Comparison of ENCODE assay signal across 25 cellular contexts in genomic region chr5:172054611-172055153, GRCh38.
"Had no signal": no experiment of that assay in that cellular context is flagged by ENCODE, and none has a peak within 500 bp of the region (broad histone marks: within the 10 kb centered on the region; RNA-seq: fewer than 3 reads in every experiment).

No MANE protein-coding gene starts in this region.

- H3K4me1 ChIP-seq: Peyer's patch, SJCRH30 had no signal

- H3K27me3 Mint-ChIP-seq: activated CD4-positive, alpha-beta memory T cell treated with anti-CD3 and anti-CD28 coated beads for 36 hours; activated CD4-positive, alpha-beta T cell treated with anti-CD3 and anti-CD28 coated beads, Interleukin-2, amount 10 ng/mL, durations not matched to agents 7 days and 5 days; activated naive CD8-positive, alpha-beta T cell had no signal

- H3K4me3 ChIP-seq: MG63, Peyer's patch, SJCRH30 had no signal

- FAIRE-seq: astrocyte had no signal

- H3K27ac Mint-ChIP-seq: activated CD4-positive, alpha-beta memory T cell treated with anti-CD3 and anti-CD28 coated beads for 36 hours; activated T-helper 1 cell treated with anti-CD3 and anti-CD28 coated beads, Interleukin-12 subunit alpha, Interleukin-12 subunit beta, Interleukin-2, Interleukin-4 antibody, amounts not matched to agents 30 ng/mL and 10 ng/mL and 1 ng/mL, durations not matched to agents 14 hours and 24 hours and 36 hours; brain had no signal

- H3K27ac ChIP-seq: Peyer's patch, SJCRH30, VCaP had no signal

- H3K4me2 ChIP-seq: SK-N-SH had no signal

- H3K4me3 Mint-ChIP-seq: activated CD4-positive, alpha-beta memory T cell treated with anti-CD3 and anti-CD28 coated beads for 36 hours; activated CD4-positive, alpha-beta T cell treated with anti-CD3 and anti-CD28 coated beads, Interleukin-2, amount 10 ng/mL, durations not matched to agents 7 days and 5 days; activated naive CD8-positive, alpha-beta T cell; activated T-helper 1 cell treated with anti-CD3 and anti-CD28 coated beads, Interleukin-12 subunit alpha, Interleukin-12 subunit beta, Interleukin-2, Interleukin-4 antibody, amounts not matched to agents 30 ng/mL and 10 ng/mL and 1 ng/mL, durations not matched to agents 14 hours and 24 hours and 36 hours; brain had no signal

- H3K27me3 ChIP-seq: MG63, Peyer's patch, SJCRH30 had no signal

- H3K9me3 Mint-ChIP-seq: activated CD4-positive, alpha-beta memory T cell treated with anti-CD3 and anti-CD28 coated beads for 36 hours; activated CD4-positive, alpha-beta T cell treated with anti-CD3 and anti-CD28 coated beads, Interleukin-2, amount 10 ng/mL, durations not matched to agents 7 days and 5 days; activated T-helper 1 cell treated with anti-CD3 and anti-CD28 coated beads, Interleukin-12 subunit alpha, Interleukin-12 subunit beta, Interleukin-2, Interleukin-4 antibody, amounts not matched to agents 30 ng/mL and 10 ng/mL and 1 ng/mL, durations not matched to agents 14 hours and 24 hours and 36 hours had no signal

- DNase-seq: activated CD4-positive, alpha-beta memory T cell treated with anti-CD3 and anti-CD28 coated beads for 36 hours; activated CD4-positive, alpha-beta T cell treated with anti-CD3 and anti-CD28 coated beads, Interleukin-2, amount 10 ng/mL, durations not matched to agents 7 days and 5 days; activated CD4-positive, CD25-positive, alpha-beta regulatory T cell; activated CD8-positive, alpha-beta memory T cell treated with anti-CD3 and anti-CD28 coated beads, Interleukin-2, amount 50 U/mL, for 4 hours; activated effector memory CD4-positive, alpha-beta T cell treated with Interleukin-2 at 50 U/mL for 16 hours; activated naive CD4-positive, alpha-beta T cell; amygdala; MG63; MV-4-11; NCI-H1092 treated with DMSO at 0.1 percent for 48 hours; NCI-H1436; NCI-H1694 treated with DMSO at 0.1 percent for 48 hours; NCI-H2029 treated with DMSO at 0.1 percent for 48 hours; NCI-H510A treated with DMSO at 0.1 percent for 48 hours; NCI-H69; Peyer's patch; Right ventricle myocardium superior; SJCRH30; SK-N-SH; T-helper 1 cell had no signal

- H3K9me3 ChIP-seq: MG63, Peyer's patch, SJCRH30, SK-N-SH had no signal

- H3K9ac ChIP-seq: SK-N-SH had no signal
